Comparison of ENCODE assay signal across 20 cellular contexts in the genomic region with DNA sequence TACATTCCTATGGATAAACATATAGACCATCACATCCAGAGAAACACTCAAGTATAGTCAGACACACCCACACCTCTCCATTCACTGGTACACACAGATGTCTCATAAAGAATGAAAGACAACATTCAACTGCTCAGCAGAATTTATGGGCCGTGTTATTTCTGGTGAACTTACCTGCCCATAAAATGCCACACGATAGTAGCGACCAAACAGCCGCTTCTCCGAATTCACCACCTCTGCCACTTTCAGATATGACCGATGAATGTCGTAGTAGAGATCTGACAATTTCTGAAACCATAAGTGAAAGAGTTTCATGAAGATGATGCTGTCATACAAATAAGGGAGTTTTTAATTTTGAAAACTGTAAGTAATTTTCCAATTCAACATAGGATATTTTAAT.
"Had no signal": no experiment of that assay in that cellular context is flagged by ENCODE, and none has a peak within 500 bp of the region (broad histone marks: within the 10 kb centered on the region; RNA-seq: fewer than 3 reads in every experiment).

No MANE protein-coding gene starts in this region.

- H3K9me3 ChIP-seq: gastroesophageal sphincter, heart left ventricle, testis, uterus had no signal

- H3K36me3 ChIP-seq: gastroesophageal sphincter, uterus had no signal

- H3K27ac Mint-ChIP-seq: activated naive CD8-positive, alpha-beta T cell treated with anti-CD3 and anti-CD28 coated beads, Interleukin-2, amount 10 ng/mL, durations not matched to agents 7 days and 5 days; progenitor cell of endocrine pancreas had no signal

- FAIRE-seq: bronchial epithelial cell, islet of Langerhans had no signal

- H3K27me3 Mint-ChIP-seq: activated naive CD8-positive, alpha-beta T cell treated with anti-CD3 and anti-CD28 coated beads, Interleukin-2, amount 10 ng/mL, durations not matched to agents 7 days and 5 days; natural killer cell treated with Interleukin-12 subunit alpha and Interleukin-12 subunit beta and Interleukin-15 and Interleukin-18, amount 100 ng/mL, for 72 hours had no signal

- H3K4me1 Mint-ChIP-seq: activated naive CD8-positive, alpha-beta T cell treated with anti-CD3 and anti-CD28 coated beads, Interleukin-2, amount 10 ng/mL, durations not matched to agents 7 days and 5 days had no signal

- H3K4me3 Mint-ChIP-seq: activated naive CD8-positive, alpha-beta T cell treated with anti-CD3 and anti-CD28 coated beads, Interleukin-2, amount 10 ng/mL, durations not matched to agents 7 days and 5 days; natural killer cell treated with Interleukin-12 subunit alpha and Interleukin-12 subunit beta and Interleukin-15 and Interleukin-18, amount 100 ng/mL, for 72 hours; T-helper 2 cell treated with Interferon-gamma antibody and Interleukin-4, amounts not matched to agents 5 μg/mL and 100 μg/mL, for 36 hours had no signal

- H3K9me3 Mint-ChIP-seq: activated naive CD8-positive, alpha-beta T cell treated with anti-CD3 and anti-CD28 coated beads, Interleukin-2, amount 10 ng/mL, durations not matched to agents 7 days and 5 days; activated T-helper 2 cell treated with anti-CD3 and anti-CD28 coated beads, Interferon-gamma antibody, Interleukin-2, Interleukin-4, amounts not matched to agents 10 μg/mL and 5 μg/mL and 100 μg/mL, durations not matched to agents 14 hours and 24 hours and 36 hours; natural killer cell treated with Interleukin-12 subunit alpha and Interleukin-12 subunit beta and Interleukin-15 and Interleukin-18, amount 100 ng/mL, for 72 hours; T-helper 2 cell treated with Interferon-gamma antibody and Interleukin-4, amounts not matched to agents 5 μg/mL and 100 μg/mL, for 36 hours had no signal

- DNase-seq: activated naive CD8-positive, alpha-beta T cell treated with anti-CD3 and anti-CD28 coated beads, Interleukin-2, amount 10 ng/mL, durations not matched to agents 7 days and 5 days; amygdala; cerebellar nuclear complex; cortex of kidney; heart left ventricle; left cardiac atrium; stimulated activated CD4-positive, alpha-beta T cell treated with anti-CD3 and anti-CD28 coated beads, Interleukin-4, amount 100 ng/mL, for 24 hours; SW 1271; testis; trophoblast cell; uterus had no signal

- H3K27ac ChIP-seq: epithelial cell of prostate, gastroesophageal sphincter, heart left ventricle, testis, uterus, VCaP had no signal

- H3K4me3 ChIP-seq: gastroesophageal sphincter, heart left ventricle, testis, uterus had no signal

- ATAC-seq: gastroesophageal sphincter; heart left ventricle; left cardiac atrium; natural killer cell treated with Interleukin-12 subunit alpha and Interleukin-12 subunit beta and Interleukin-15 and Interleukin-18, amount 100 ng/mL, for 72 hours had no signal

- H3K4me1 ChIP-seq: gastroesophageal sphincter, heart left ventricle, testis, uterus had no signal
